ENCODE assay signal across 27 cellular contexts in genomic region chr19:53055117-53055516, GRCh38. TPM values are rescaled to one million over a fixed set of nuclear protein-coding genes. Genes with fewer than 3 reads are reported as not detected.
DNase-seq lines count a peak whose midpoint lies in the region; ATAC-seq and TF ChIP-seq lines count a peak whose summit lies in the region.
"Had no signal": no experiment of that assay in that cellular context is flagged by ENCODE, and none has a peak within 500 bp of the region (broad histone marks: within the 10 kb centered on the region; RNA-seq: fewer than 3 reads in every experiment).

No MANE protein-coding gene starts in this region.

- H3K9me3 ChIP-seq in DND-41 (ENCODE audit: insufficient read depth, low read length, severe bottlenecking) (peaks cover 2% of the 10 kb centered on the region), IMR-90 (ENCODE audit: control insufficient read depth, insufficient read depth, low read length) (peaks cover 11% of the 10 kb centered on the region), trophoblast cell (ENCODE audit: insufficient read depth, low read depth, low read length) (peaks cover 10% of the 10 kb centered on the region)

- in situ Hi-C loops in IMR-90 (cut with MboI; ENCODE audit: low sequenced_read_pairs) (no loop called here), brain microvascular endothelial cell (cut with HindIII; ENCODE audit: low pct_ligation_motif_present, low sequenced_read_pairs) (no loop called here)

- H2AFZ ChIP-seq in DND-41 (ENCODE audit: low read depth, low read length) (peak overlapping the region; percentile 65; the same call in 1 of the 2 replicates), IMR-90 (replicated peaks; ENCODE audit: low read length, poor library complexity) (no peak overlapping the region), trophoblast cell (ENCODE audit: insufficient read depth, low read length, poor library complexity) (no peak overlapping the region)

- H3K14ac ChIP-seq in IMR-90 (replicated peaks; ENCODE audit: low read depth, low read length) (no peak overlapping the region), trophoblast cell (ENCODE audit: low read length) (no peak overlapping the region)

- no peaks in the 10 kb centered on the region for H3K9me1 ChIP-seq in IMR-90 (ENCODE audit: insufficient read depth, low read length)

- H2AK9ac ChIP-seq in IMR-90 (replicated peaks; ENCODE audit: low read depth, low read length, poor library complexity), result no peak overlapping the region

- no TSS peak for BruUV-seq in IMR-90 (replicated peaks; lab: Mats Ljungman, UMichigan)

- WGBS in IMR-90 (ENCODE audit: extremely low coverage in 2 of 2, insufficient read length in 1 of 2), 2 experiments, result no CpG with 5 or more reads among the region's 2 CpGs
- WGBS in trophoblast cell (ENCODE audit: extremely low coverage, insufficient coverage, insufficient read length), result no CpG with 5 or more reads among the region's 2 CpGs

- DNase-seq in DND-41 (no peak), IMR-90 (peak; percentile 21), brain microvascular endothelial cell (peak; percentile 45), trophoblast cell (peak; percentile 87 to 92), NOMO-1 treated with dmso at 0.1 percent for 144 hours (lab: John Stamatoyannopoulos, UW; ENCODE audit: unreplicated experiment) (no peak), NCI-H1436 treated with DMSO at 0.1 percent for 48 hours (lab: John Stamatoyannopoulos, UW) (no peak)
- DNase-seq in activated effector memory CD4-positive, alpha-beta T cell treated with anti-CD3 and anti-CD28 coated beads, Interleukin-2, amount 50 U/mL, for 16 hours, result no peak
- DNase-seq: activated CD4-positive, CD25-positive, alpha-beta regulatory T cell treated with anti-CD3 and anti-CD28 coated beads, Interleukin-2, amount 50 U/mL, for 72 hours; activated CD8-positive, alpha-beta memory T cell treated with anti-CD3 and anti-CD28 coated beads for 24 hours; activated naive CD4-positive, alpha-beta T cell treated with Interleukin-2 at 50 U/mL for 16 hours; activated T-cell treated with anti-CD3 and anti-CD28 coated beads, Interleukin-2, amount 50 U/mL, for 4 hours; AML-193; cerebellar nuclear complex; effector CD4-positive, alpha-beta T cell; GOT3; KG1; lower lobe of right lung; MV-4-11; NCI-H1694 treated with DMSO at 0.1 percent for 48 hours; NCI-H2227 treated with DMSO at 0.1 percent for 48 hours; NCI-H774; T-cell had no signal

- TF ChIP-seq CTCF in DND-41 (IDR thresholded peaks at IDR 0.05; ENCODE audit: borderline replicate concordance, extremely low read depth, low read length, poor library complexity, severe bottlenecking), result no peak
- no peak for TF ChIP-seq CTCF in IMR-90 (conservative IDR thresholded peaks at IDR 0.05; ENCODE audit: low read depth, low read length)
- TF ChIP-seq CTCF in brain microvascular endothelial cell (IDR thresholded peaks at IDR 0.05; ENCODE audit: low read depth, low read length, missing control alignments), result no peak

- H3K27ac ChIP-seq in DND-41 (ENCODE audit: low read length) (peak overlapping the region; percentile 73), IMR-90 (ENCODE audit: insufficient read depth, low read length) (no peak overlapping the region), brain microvascular endothelial cell (peak overlapping the region; percentile 72), trophoblast cell (ENCODE audit: low read depth, low read length) (no peak overlapping the region)
- H3K27ac ChIP-seq: foreskin keratinocyte, lower lobe of right lung, SJCRH30 had no signal

- no peak overlapping the region for H3K56ac ChIP-seq in IMR-90 (ENCODE audit: extremely low read depth, insufficient read depth, low read length)

- H3K4me3 ChIP-seq in DND-41 (ENCODE audit: low read depth in 1 of 2, low read length in 2 of 2) (no peak overlapping the region), IMR-90 (ENCODE audit: insufficient read depth, low read depth, low read length) (no peak overlapping the region), brain microvascular endothelial cell (ENCODE audit: low read depth, low read length) (no peak overlapping the region), trophoblast cell (ENCODE audit: low read depth, low read length) (no peak overlapping the region)
- H3K4me3 ChIP-seq: lower lobe of right lung, SJCRH30 had no signal

- no peak overlapping the region for H2BK20ac ChIP-seq in IMR-90 (ENCODE audit: low read depth, low read length)

- ATAC-seq in DND-41 (ENCODE audit: insufficient read depth, low read depth), result peak; percentile 48
- peak; percentile 72 for ATAC-seq in IMR-90 (ENCODE audit: low read depth)
- ATAC-seq: activated T-cell treated with anti-CD3 and anti-CD28 coated beads, Interleukin-2, amount 50 U/mL, for 4 hours; foreskin keratinocyte; lower lobe of right lung; T-cell had no signal

- no peak overlapping the region for H3K9ac ChIP-seq in DND-41 (ENCODE audit: low read depth, low read length)
- no peak overlapping the region for H3K9ac ChIP-seq in IMR-90 (ENCODE audit: low read depth, low read length)
- no peak overlapping the region for H3K9ac ChIP-seq in trophoblast cell (ENCODE audit: low read length)

- H3K4ac ChIP-seq in IMR-90 (ENCODE audit: low read depth, low read length) (no peak overlapping the region), trophoblast cell (ENCODE audit: low read depth, low read length) (no peak overlapping the region)

- intact Hi-C loops in IMR-90 (cut with micrococcal nuclease), result no loop called here

- H3K4me1 ChIP-seq in DND-41 (ENCODE audit: insufficient read depth, low read length) (peaks cover 14% of the 10 kb centered on the region), IMR-90 (ENCODE audit: control insufficient read depth, insufficient read depth, low read length) (peaks cover 3% of the 10 kb centered on the region; the same call in 1 of the 2 replicates), trophoblast cell (ENCODE audit: control insufficient read depth in 1 of 2, insufficient read depth in 2 of 2, low read length in 2 of 2) (no peaks in the 10 kb centered on the region)
- H3K4me1 ChIP-seq: foreskin keratinocyte, lower lobe of right lung, SJCRH30 had no signal

- H3K27me3 ChIP-seq in DND-41 (ENCODE audit: insufficient read depth, low read length, poor library complexity), result no peaks in the 10 kb centered on the region
- no peaks in the 10 kb centered on the region for H3K27me3 ChIP-seq in IMR-90 (ENCODE audit: control insufficient read depth, insufficient read depth, low read length)
- H3K27me3 ChIP-seq in brain microvascular endothelial cell (replicated peaks), result no peaks in the 10 kb centered on the region
- H3K27me3 ChIP-seq in trophoblast cell (ENCODE audit: insufficient read depth, low read length), result no peaks in the 10 kb centered on the region
- H3K27me3 ChIP-seq: SJCRH30 had no signal

- no peak overlapping the region for H2BK120ac ChIP-seq in IMR-90 (ENCODE audit: low read depth, low read length)
- no peak overlapping the region for H2BK120ac ChIP-seq in trophoblast cell (ENCODE audit: insufficient read depth, low read length, poor library complexity)

- H3K79me1 ChIP-seq in IMR-90 (ENCODE audit: low read depth in 1 of 2, low read length in 2 of 2), result no peaks in the 10 kb centered on the region
- H3K79me1 ChIP-seq in trophoblast cell (ENCODE audit: low read length), result no peaks in the 10 kb centered on the region

- no peak overlapping the region for H4K12ac ChIP-seq in trophoblast cell (ENCODE audit: low read depth, low read length)

- H2BK12ac ChIP-seq in trophoblast cell (ENCODE audit: low read length), result no peak overlapping the region

- no peak overlapping the region for H2AK5ac ChIP-seq in IMR-90 (ENCODE audit: low read depth, low read length)
- no peak overlapping the region for H2AK5ac ChIP-seq in trophoblast cell (ENCODE audit: low read length)

- dilution Hi-C loops in IMR-90 (cut with HindIII; ENCODE audit: low sequenced_read_pairs, unreplicated experiment), result no loop called here

- no peak overlapping the region for H4K91ac ChIP-seq in IMR-90 (ENCODE audit: insufficient read depth, low read depth, low read length)
- H4K91ac ChIP-seq in trophoblast cell (ENCODE audit: low read depth, low read length), result no peak overlapping the region

- H3K18ac ChIP-seq in IMR-90 (ENCODE audit: low read depth, low read length) (no peak overlapping the region), trophoblast cell (ENCODE audit: low read length) (no peak overlapping the region)

- no peaks in the 10 kb centered on the region for H3K36me3 ChIP-seq in DND-41 (ENCODE audit: insufficient read depth, low read length)
- H3K36me3 ChIP-seq in IMR-90 (ENCODE audit: control insufficient read depth, insufficient read depth, low read length), result no peaks in the 10 kb centered on the region
- H3K36me3 ChIP-seq in brain microvascular endothelial cell (replicated peaks), result no peaks in the 10 kb centered on the region
- no peaks in the 10 kb centered on the region for H3K36me3 ChIP-seq in trophoblast cell (ENCODE audit: control insufficient read depth in 1 of 2, insufficient read depth in 2 of 2, low read length in 2 of 2)
- H3K36me3 ChIP-seq: lower lobe of right lung, SJCRH30 had no signal

- no peak overlapping the region for H4K8ac ChIP-seq in IMR-90 (ENCODE audit: low read depth in 2 of 2, low read length in 2 of 2)
- H4K8ac ChIP-seq in trophoblast cell (ENCODE audit: low read depth, low read length), result no peak overlapping the region

- H2BK5ac ChIP-seq in IMR-90 (ENCODE audit: low read depth, low read length, poor library complexity, severe bottlenecking) (peak overlapping the region; percentile 57), trophoblast cell (ENCODE audit: low read depth, low read length, poor library complexity) (no peak overlapping the region)

- H4K5ac ChIP-seq in IMR-90 (ENCODE audit: low read depth, low read length), result no peak overlapping the region

- H3K23ac ChIP-seq in IMR-90 (ENCODE audit: low read depth, low read length) (no peak overlapping the region), trophoblast cell (ENCODE audit: low read length) (no peak overlapping the region)

- POLR2A ChIA-PET in IMR-90 (lab: Charles Lee; ENCODE audit: unreplicated experiment), result no interaction called here

- no peaks in the 10 kb centered on the region for H3K79me2 ChIP-seq in DND-41 (ENCODE audit: insufficient read depth, low read length)
- H3K79me2 ChIP-seq in trophoblast cell (ENCODE audit: control insufficient read depth, insufficient read depth, low read length, poor library complexity), result no peaks in the 10 kb centered on the region

- H4K20me1 ChIP-seq in DND-41 (ENCODE audit: insufficient read depth, low read length) (no peaks in the 10 kb centered on the region), IMR-90 (ENCODE audit: insufficient read depth, low read length) (no peaks in the 10 kb centered on the region)

- H3K4me2 ChIP-seq in DND-41 (ENCODE audit: insufficient read depth, low read length) (no peak overlapping the region), IMR-90 (ENCODE audit: low read depth, low read length) (peak overlapping the region; percentile 26; the same call in 1 of the 2 replicates), trophoblast cell (ENCODE audit: low read length) (no peak overlapping the region)

- no peak for TF ChIP-seq POLR2A in IMR-90 (IDR thresholded peaks at IDR 0.05; ENCODE audit: low read depth, low read length)

- no peak overlapping the region for H2BK15ac ChIP-seq in IMR-90 (ENCODE audit: low read depth, low read length)

- CTCF ChIA-PET in IMR-90 (lab: Yijun Ruan, JAX), result no interaction called here

- no peak for TF ChIP-seq RAD21 in IMR-90 (IDR thresholded peaks at IDR 0.05; ENCODE audit: low read length)

RNA-seq across cellular contexts. Expression of gene ERVV-2, which starts 10.6 kb away (rescaled TPM):
- not detected in 2 replicates for total RNA-seq in IMR-90 (2012; rRNA removed)
- polyA plus RNA-seq in IMR-90 (2012; rRNA removed), result not detected in 2 replicates
- not detected in 2 replicates for polyA plus RNA-seq in IMR-90 (2012; cell fraction: cytosol; rRNA removed)
- not detected in 2 replicates for polyA plus RNA-seq in IMR-90 (2012; cell fraction: nucleus; rRNA removed; ENCODE audit: low replicate concordance)
- 382 and 405 TPM in 2 replicates for polyA plus RNA-seq in trophoblast cell (2013)
- total RNA-seq: activated T-cell treated with anti-CD3 and anti-CD28 coated beads, Interleukin-2, amount 50 U/mL, for 4 hours; foreskin keratinocyte; lower lobe of right lung; pulmonary artery endothelial cell; SJCRH30; skeletal muscle tissue; T-cell had no signal
- polyA plus RNA-seq: esophagus, foreskin keratinocyte had no signal

RNA-seq across cellular contexts. Expression of gene ERVV-1, which starts 41.4 kb away (rescaled TPM):
- not detected in 2 replicates for total RNA-seq in IMR-90 (2012; rRNA removed)
- polyA plus RNA-seq in IMR-90 (2012; rRNA removed), result not detected in 2 replicates
- not detected in 2 replicates for polyA plus RNA-seq in IMR-90 (2012; cell fraction: cytosol; rRNA removed)
- polyA plus RNA-seq in IMR-90 (2012; cell fraction: nucleus; rRNA removed; ENCODE audit: low replicate concordance), result not detected in 2 replicates
- polyA plus RNA-seq in trophoblast cell (2013), result 301 and 326 TPM in 2 replicates
- total RNA-seq: activated T-cell treated with anti-CD3 and anti-CD28 coated beads, Interleukin-2, amount 50 U/mL, for 4 hours; foreskin keratinocyte; lower lobe of right lung; pulmonary artery endothelial cell; SJCRH30; skeletal muscle tissue; T-cell had no signal
- polyA plus RNA-seq: esophagus, foreskin keratinocyte had no signal

RNA-seq across cellular contexts. Expression of gene ZNF160, which starts 48.1 kb away (rescaled TPM):
- 26.9 and 30.8 TPM in 2 replicates for total RNA-seq in IMR-90 (2012; rRNA removed)
- polyA plus RNA-seq in IMR-90 (2012; rRNA removed), result 16.4 and 22.6 TPM in 2 replicates
- 4.7 and 7.9 TPM in 2 replicates for polyA plus RNA-seq in IMR-90 (2012; cell fraction: cytosol; rRNA removed)
- polyA plus RNA-seq in IMR-90 (2012; cell fraction: nucleus; rRNA removed; ENCODE audit: low replicate concordance), result 68.6 and 98.0 TPM in 2 replicates
- polyA plus RNA-seq in trophoblast cell (2013), result 26.8 and 27.6 TPM in 2 replicates

Comparison
In these comparisons a context has a peak if more than half of its experiments do, and no peak if none do; other contexts are left out.
1. DNase-seq: peak in IMR-90 (single experiment), brain microvascular endothelial cell (single experiment) and trophoblast cell (2 of 2); none in DND-41 (single experiment), NOMO-1 treated with dmso at 0.1 percent for 144 hours (single experiment), activated effector memory CD4-positive, alpha-beta T cell treated with anti-CD3 and anti-CD28 coated beads, Interleukin-2, amount 50 U/mL, for 16 hours (single experiment) and NCI-H1436 treated with DMSO at 0.1 percent for 48 hours (single experiment).
2. H3K27ac ChIP-seq: peak in DND-41 (single experiment) and brain microvascular endothelial cell (single experiment); none in IMR-90 (single experiment) and trophoblast cell (single experiment).